ENCODE assay signal across 8 cellular contexts in genomic region chr2:25294573-25295462, GRCh38. TPM values are rescaled to one million over a fixed set of nuclear protein-coding genes. Genes with fewer than 3 reads are reported as not detected.
DNase-seq lines count a peak whose midpoint lies in the region; ATAC-seq and TF ChIP-seq lines count a peak whose summit lies in the region.

No MANE protein-coding gene starts in this region.

- H3K4me1 ChIP-seq in BE2C (peaks cover 37% of the 10 kb centered on the region), RWPE2 (ENCODE audit: insufficient read depth, poor library complexity, severe bottlenecking) (peaks cover 10% of the 10 kb centered on the region), skeletal muscle satellite cell (ENCODE audit: control insufficient read depth, insufficient read depth, low read length) (peaks cover 25% of the 10 kb centered on the region)

- ATAC-seq in GM19035 (IDR thresholded peaks at IDR 0.05; ENCODE audit: unreplicated experiment): peak; percentile 89
- peak; percentile 87 for ATAC-seq in HG03175 (IDR thresholded peaks at IDR 0.05; ENCODE audit: unreplicated experiment)
- ATAC-seq in RWPE2 (ENCODE audit: low read depth): peak; percentile 77
- peak; percentile 92 to 97 for ATAC-seq in activated naive CD4-positive, alpha-beta T cell treated with anti-CD3 and anti-CD28 coated beads, Interleukin-2, amount 50 U/mL, for 72 hours
- peak; percentile 94 for ATAC-seq in left ventricle myocardium superior

- H3K36me3 ChIP-seq in BE2C (peaks cover under 1% of the 10 kb centered on the region), RWPE2 (ENCODE audit: low read depth) (no peaks in the 10 kb centered on the region), skeletal muscle satellite cell (ENCODE audit: insufficient read depth, low read length) (no peaks in the 10 kb centered on the region)

- intact Hi-C loops in left ventricle myocardium superior (cut with micrococcal nuclease): no loop called here

- H3K9me3 ChIP-seq in BE2C (no peaks in the 10 kb centered on the region), RWPE2 (ENCODE audit: severe bottlenecking) (no peaks in the 10 kb centered on the region), skeletal muscle satellite cell (replicated peaks; ENCODE audit: low read length) (no peaks in the 10 kb centered on the region)

- peak overlapping the region; percentile 32 for H3K9ac ChIP-seq in skeletal muscle satellite cell (ENCODE audit: low read depth, low read length)

- H3K27ac ChIP-seq in RWPE2 (ENCODE audit: poor library complexity, severe bottlenecking): no peak overlapping the region

- peaks cover 0 to 11% of the 10 kb centered on the region in 2 donors for H3K36me3 Mint-ChIP-seq in activated naive CD4-positive, alpha-beta T cell treated with anti-CD3 and anti-CD28 coated beads, Interleukin-2, amount 50 U/mL, for 72 hours

- H3K4me3 ChIP-seq in BE2C (ENCODE audit: low read depth, low read length) (no peak overlapping the region), RWPE2 (ENCODE audit: severe bottlenecking) (no peak overlapping the region), skeletal muscle satellite cell (ENCODE audit: low read length) (peak overlapping the region; percentile 19)

- peak; percentile 80 for DNase-seq in BE2C
- DNase-seq in RWPE2 (ENCODE audit: low spot score): no peak
- DNase-seq in activated naive CD4-positive, alpha-beta T cell treated with anti-CD3 and anti-CD28 coated beads, Interleukin-2, amount 50 U/mL, for 72 hours (ENCODE audit: low spot score in 2 of 2): peak; percentile 69 to 82
- peak; percentile 88 for DNase-seq in left ventricle myocardium superior
- no peak for DNase-seq in GOT3 (lab: John Stamatoyannopoulos, UW)

- H3K27ac Mint-ChIP-seq in activated naive CD4-positive, alpha-beta T cell treated with anti-CD3 and anti-CD28 coated beads, Interleukin-2, amount 50 U/mL, for 72 hours: peak overlapping the region; percentile 58 to 85

- no peaks in the 10 kb centered on the region for H3K27me3 ChIP-seq in BE2C
- no peaks in the 10 kb centered on the region for H3K27me3 ChIP-seq in RWPE2 (ENCODE audit: insufficient read depth, poor library complexity, severe bottlenecking)
- H3K27me3 ChIP-seq in skeletal muscle satellite cell (ENCODE audit: control insufficient read depth, insufficient read depth, low read length): no peaks in the 10 kb centered on the region

- TF ChIP-seq CTCF in BE2C (IDR thresholded peaks at IDR 0.05; ENCODE audit: low read depth, low read length) (no peak), RWPE2 (IDR thresholded peaks at IDR 0.05; ENCODE audit: poor library complexity, severe bottlenecking) (no peak)

- H3K4me2 ChIP-seq in skeletal muscle satellite cell (ENCODE audit: low read length): peak overlapping the region; percentile 61

- H3K9me3 Mint-ChIP-seq in activated naive CD4-positive, alpha-beta T cell treated with anti-CD3 and anti-CD28 coated beads, Interleukin-2, amount 50 U/mL, for 72 hours: no peaks in the 10 kb centered on the region

RNA-seq across cellular contexts. Expression of gene DNMT3A, which starts 46.9 kb away (rescaled TPM):
- 107 TPM for polyA plus RNA-seq in BE2C (2012; ENCODE audit: insufficient read depth, insufficient read length, low read depth)
- 10 to 100 TPM; 83.1 to 89.6 TPM for total RNA-seq in activated naive CD4-positive, alpha-beta T cell treated with anti-CD3 and anti-CD28 coated beads, Interleukin-2, amount 50 U/mL, for 72 hours
- 21.1 TPM for total RNA-seq in left ventricle myocardium superior
- 4.8 and 7.1 TPM in 2 replicates for total RNA-seq in skeletal muscle satellite cell (2012; rRNA removed)

Comparison
In these comparisons a context has a peak if more than half of its experiments do, and no peak if none do; other contexts are left out.
1. DNase-seq: peak in BE2C (single experiment), activated naive CD4-positive, alpha-beta T cell treated with anti-CD3 and anti-CD28 coated beads, Interleukin-2, amount 50 U/mL, for 72 hours (2 of 2) and left ventricle myocardium superior (single experiment); none in RWPE2 (single experiment) and GOT3 (single experiment).
2. Peak in every context shown above with its lines, with median percentiles within 50 percentile points of each other: ATAC-seq.